Comparison of ENCODE assay signal across 1 cellular context in genomic region chr12:39628836-39629235, GRCh38.
TF ChIP-seq lines count a peak whose summit lies in the region.

No MANE protein-coding gene starts in this region.

TF ChIP-seq in SK-N-SH treated with all-trans-retinoic acid at 6 μM for 48 hours, 23 proteins besides CTCF, POLR2A, EP300 and RAD21 (continued from another document):
- no peak for TF ChIP-seq TSHZ2 (CRISPR knock-in tag; IDR thresholded peaks at IDR 0.05)
